11 cellular contexts compared by ENCODE assay signal in the genomic region with DNA sequence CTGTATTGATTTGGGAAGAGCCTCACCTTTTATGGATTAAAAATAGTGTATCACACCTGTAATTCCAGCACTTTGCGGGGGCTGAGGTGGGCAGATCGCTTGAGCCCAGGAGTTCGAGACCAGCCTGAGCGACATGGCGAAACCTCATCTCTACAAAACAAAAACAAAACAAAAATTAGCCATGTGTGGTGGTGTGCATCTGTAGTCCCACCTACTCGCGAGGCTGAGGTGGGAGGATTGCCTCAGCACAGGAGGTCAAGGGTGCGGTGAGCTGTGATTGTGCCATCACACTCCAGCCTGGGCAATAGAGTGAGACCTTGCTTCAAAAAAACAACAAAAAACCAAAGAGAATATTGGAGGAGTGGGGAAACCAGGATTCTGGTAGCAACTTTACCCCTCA.
"Had no signal": no experiment of that assay in that cellular context is flagged by ENCODE, and none has a peak within 500 bp of the region (broad histone marks: within the 10 kb centered on the region; RNA-seq: fewer than 3 reads in every experiment).

No MANE protein-coding gene starts in this region.

- H3K4me1 ChIP-seq: HAP-1 had no signal

- H3K4me2 ChIP-seq: GM23338 had no signal

- H3K4me3 ChIP-seq: GM23248, GM23338, HAP-1 had no signal

- H2AFZ ChIP-seq: GM23248, GM23338 had no signal

- H3K9ac ChIP-seq: GM23248 had no signal

- H3K36me3 ChIP-seq: HAP-1 had no signal

- DNase-seq: GM23248, GOT3, H7, H9, HCEC 1CT, HFFc6 had no signal

- H3K9me3 ChIP-seq: HAP-1 had no signal

- ATAC-seq: GM23338, HCT116 had no signal

- H3K27ac ChIP-seq: GM23248 had no signal

- FAIRE-seq: H1, H54 had no signal
